ENCODE assay signal across 9 cellular contexts in genomic region chr3:125053304-125053699, GRCh38. TPM values are rescaled to one million over a fixed set of nuclear protein-coding genes. Genes with fewer than 3 reads are reported as not detected.
DNase-seq lines count a peak whose midpoint lies in the region; ATAC-seq, FAIRE-seq and TF ChIP-seq lines count a peak whose summit lies in the region.
"Had no signal": no experiment of that assay in that cellular context is flagged by ENCODE, and none has a peak within 500 bp of the region (broad histone marks: within the 10 kb centered on the region; RNA-seq: fewer than 3 reads in every experiment).

No MANE protein-coding gene starts in this region.

- no peaks in the 10 kb centered on the region for H3K36me3 ChIP-seq in Peyer's patch
- no peaks in the 10 kb centered on the region for H3K36me3 ChIP-seq in esophagus (ENCODE audit: control insufficient read depth in 2 of 2, insufficient read depth in 2 of 2, low read length in 1 of 2)

- H3K27ac ChIP-seq in CD4-positive, alpha-beta T cell (ENCODE audit: low read depth, low read length): peak overlapping the region; percentile 86
- peak overlapping the region; percentile 60 to 93 (median 80) for H3K27ac ChIP-seq in Peyer's patch
- peak overlapping the region; percentile 59 to 73 for H3K27ac ChIP-seq in esophagus (ENCODE audit: low read depth in 2 of 2, low read length in 1 of 2)

- no peak for DNase-seq in CD4-positive, alpha-beta T cell
- DNase-seq in Peyer's patch (no peak), retinal pigment epithelial cell (ENCODE audit: low read depth) (no peak), GM03348 (ENCODE audit: low spot score) (no peak), nephron progenitor cell (no peak), NCI-H82 treated with DMSO at 0.1 percent for 48 hours (lab: John Stamatoyannopoulos, UW; ENCODE audit: unreplicated experiment) (no peak), RCC 7860 (ENCODE audit: low spot score) (no peak)
- DNase-seq: GF-D8 had no signal

- intact Hi-C loops in CD4-positive, alpha-beta T cell (cut with DNase I, micrococcal nuclease): loop anchor here (5.0 to 10.0 kb wide), 6 partner anchors 41 to 1421 kb away; partner anchors contain the start of genes UMPS (in 1 of the 2) and ZXDC (in 1 of the 2)

- POLR2A ChIA-PET in CD4-positive, alpha-beta T cell (lab: Charles Lee): interaction anchor here (1.2 to 2.5 kb wide), 6 partner anchors 21 to 328 kb away, joined by 3 to 31 read pairs (median 4); partner anchors contain the start of gene ZNF148

- H3K4me1 ChIP-seq in Peyer's patch: peaks cover 0 to 38% (median 10%) of the 10 kb centered on the region in 4 donors
- H3K4me1 ChIP-seq in esophagus (ENCODE audit: control insufficient read depth in 2 of 2, insufficient read depth in 2 of 2, low read length in 1 of 2): peaks cover 5 to 6% of the 10 kb centered on the region in 2 donors

- no peaks in the 10 kb centered on the region for H3K9me3 ChIP-seq in CD4-positive, alpha-beta T cell (ENCODE audit: control insufficient read depth, low read length)
- H3K9me3 ChIP-seq in Peyer's patch (no peaks in the 10 kb centered on the region), esophagus (ENCODE audit: control insufficient read depth in 2 of 2, insufficient read depth in 1 of 2, low read depth in 1 of 2, low read length in 1 of 2) (no peaks in the 10 kb centered on the region)

- peak overlapping the region; percentile 90 for H3K27ac Mint-ChIP-seq in CD4-positive, alpha-beta T cell
- H3K27ac Mint-ChIP-seq in nephron progenitor cell: no peak overlapping the region

- FAIRE-seq in RCC 7860 (lab: Jason Lieb, UNC): no peak

- H3K9me3 Mint-ChIP-seq in CD4-positive, alpha-beta T cell: no peaks in the 10 kb centered on the region
- H3K9me3 Mint-ChIP-seq in nephron progenitor cell: no peaks in the 10 kb centered on the region

- CTCF ChIA-PET in CD4-positive, alpha-beta T cell (lab: Charles Lee): no interaction called here

- TF ChIP-seq POLR2A in Peyer's patch (IDR thresholded peaks at IDR 0.05): no peak

- no peak for TF ChIP-seq CTCF in CD4-positive, alpha-beta T cell (IDR thresholded peaks at IDR 0.05)
- TF ChIP-seq CTCF in Peyer's patch (IDR thresholded peaks at IDR 0.05): no peak
- no peak for TF ChIP-seq CTCF in retinal pigment epithelial cell (conservative IDR thresholded peaks at IDR 0.05; ENCODE audit: low read depth, low read length)
- no peak for TF ChIP-seq CTCF in nephron progenitor cell (IDR thresholded peaks at IDR 0.05)

- peak overlapping the region; percentile 96 for H3K4me3 Mint-ChIP-seq in CD4-positive, alpha-beta T cell
- no peak overlapping the region for H3K4me3 Mint-ChIP-seq in nephron progenitor cell

- H3K4me3 ChIP-seq in Peyer's patch (peak overlapping the region in 1 of 4 donors; percentile 84), esophagus (ENCODE audit: low read depth in 1 of 2, low read length in 2 of 2) (peak overlapping the region in 1 of 2 donors; percentile 5), retinal pigment epithelial cell (ENCODE audit: low read length) (peak overlapping the region; percentile 68)

- WGBS in esophagus, 2 donors: 90 to 95% methylated on average over 2 of the region's 2 CpGs

- H3K4me1 Mint-ChIP-seq in CD4-positive, alpha-beta T cell (ENCODE audit: low read depth): peaks cover 58% of the 10 kb centered on the region
- H3K4me1 Mint-ChIP-seq in nephron progenitor cell: peaks cover 58% of the 10 kb centered on the region

- H3K36me3 Mint-ChIP-seq in CD4-positive, alpha-beta T cell (ENCODE audit: low read depth): peaks cover 19% of the 10 kb centered on the region
- H3K36me3 Mint-ChIP-seq in nephron progenitor cell (ENCODE audit: low read depth): peaks cover 4% of the 10 kb centered on the region

- no peak for ATAC-seq in CD4-positive, alpha-beta T cell (ENCODE audit: poor library complexity)

- H3K27me3 ChIP-seq in CD4-positive, alpha-beta T cell (ENCODE audit: control insufficient read depth, insufficient read depth, low read length): no peaks in the 10 kb centered on the region
- no peaks in the 10 kb centered on the region for H3K27me3 ChIP-seq in Peyer's patch
- H3K27me3 ChIP-seq in esophagus (ENCODE audit: control insufficient read depth in 1 of 2, insufficient read depth in 2 of 2, low read length in 2 of 2): no peaks in the 10 kb centered on the region

- no peaks in the 10 kb centered on the region for H3K27me3 Mint-ChIP-seq in CD4-positive, alpha-beta T cell
- H3K27me3 Mint-ChIP-seq in nephron progenitor cell (ENCODE audit: low read depth, poor library complexity): peaks cover 26% of the 10 kb centered on the region

RNA-seq across cellular contexts. Expression of gene HEG1, which starts 2.5 kb away (rescaled TPM):
- 10 to 100 TPM; 31.2 to 32.6 TPM for total RNA-seq in CD4-positive, alpha-beta T cell
- total RNA-seq in Peyer's patch: 10 to 100 TPM in 3 of 4 donors, 1 to 10 TPM in 1; 6.0 to 52.8 (median 10.9) TPM
- polyA plus RNA-seq in esophagus: 1 to 10 TPM; 3.1 to 6.0 TPM
